8 cellular contexts compared by ENCODE assay signal in the genomic region with DNA sequence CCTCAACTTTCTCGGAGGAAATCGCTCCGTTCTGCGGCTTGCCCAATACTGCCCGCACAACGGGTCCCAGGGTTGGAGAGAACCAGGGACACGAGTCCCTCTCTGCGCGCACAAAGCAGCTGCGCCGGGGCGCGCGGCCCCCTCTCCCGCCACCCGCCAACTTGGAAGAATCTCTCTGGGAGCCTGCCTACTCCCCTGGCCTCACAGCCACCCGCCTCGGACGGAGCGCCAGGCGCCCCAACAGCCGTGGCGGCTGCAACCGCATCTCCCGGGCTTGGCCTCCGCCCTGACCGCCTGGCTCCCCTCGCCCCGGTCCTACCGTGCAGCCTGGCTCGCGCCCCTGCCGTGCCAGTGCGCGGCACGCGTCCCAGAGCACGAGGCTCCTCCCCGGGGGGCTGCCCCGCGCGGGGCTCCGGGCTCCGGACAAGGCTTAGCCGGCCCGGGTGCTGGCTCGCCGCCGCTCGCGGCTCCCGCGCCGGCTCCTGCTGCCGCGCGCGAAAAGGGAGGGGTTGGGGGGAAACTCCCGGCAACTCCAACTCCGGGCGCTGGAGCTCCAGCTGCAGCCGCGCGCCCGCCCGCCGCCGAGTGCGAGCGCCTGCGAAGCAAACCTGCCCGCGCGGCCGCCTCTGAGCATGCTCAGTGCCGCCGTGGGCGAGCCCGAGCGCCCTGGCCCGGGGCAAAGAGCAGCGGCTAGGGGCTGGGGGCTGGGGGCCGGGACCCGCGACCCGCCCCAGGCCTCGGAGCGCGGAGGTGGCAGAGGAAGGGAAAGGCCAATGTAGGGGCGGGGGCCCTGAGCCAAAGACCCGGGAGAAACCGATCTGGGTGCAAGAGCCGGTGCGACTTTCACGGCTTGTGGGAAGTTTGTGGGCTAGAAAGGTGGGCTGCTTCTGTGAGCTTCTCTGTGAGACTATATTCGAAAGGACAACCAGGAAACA. TPM values are rescaled to one million over a fixed set of nuclear protein-coding genes. Genes with fewer than 3 reads are reported as not detected.
A peak's percentile ranks its signal among the peaks of the same experiment; 100 is the strongest.
DNase-seq lines count a peak whose midpoint lies in the region; ATAC-seq, FAIRE-seq and TF ChIP-seq lines count a peak whose summit lies in the region.

STXBP6 (minus strand) TSS at position 589 of the 935 bp plus-strand sequence. CDS start 75,329 bp downstream, outside the sequence.

- FAIRE-seq in H54 (lab: Jason Lieb, UNC) = no peak

- TF ChIP-seq POLR2A in H54 (IDR thresholded peaks at IDR 0.05; ENCODE audit: low read depth, low read length) = no peak

- H3K4me3 ChIP-seq in A673 (ENCODE audit: low read depth, low read length, poor library complexity, severe bottlenecking) (peak within 1 kb of the TSS; percentile 49), GM12864 (ENCODE audit: low read depth, low read length) (peak within 1 kb of the TSS; percentile 38), epithelial cell of esophagus (ENCODE audit: low read length) (peak within 1 kb of the TSS; percentile 24)

- H3K27ac ChIP-seq in A673 (ENCODE audit: low read depth, low read length, poor library complexity, severe bottlenecking) = no peak within 1 kb of the TSS
- H3K27ac ChIP-seq in substantia nigra (ENCODE audit: low read depth, low read length, poor library complexity, severe bottlenecking) = peak within 1 kb of the TSS; percentile 90

- H3K36me3 ChIP-seq in A673 (ENCODE audit: insufficient read depth, low read length, poor library complexity, severe bottlenecking) = no peaks in the 10 kb centered on the region

- no peaks in the 10 kb centered on the region for H3K4me1 ChIP-seq in A673 (ENCODE audit: insufficient read depth, low read length, poor library complexity, severe bottlenecking)

- POLR2A ChIA-PET in A673 (lab: Charles Lee; ENCODE audit: low non-redundant PET) = interaction anchor here (0.6 kb wide), 1 partner anchor 21 kb away, joined by 3 read pairs; no protein-coding TSS in a partner anchor

- H3K27ac Mint-ChIP-seq in T-helper 17 cell = no peak within 1 kb of the TSS

- CTCF ChIA-PET in A673 (lab: Charles Lee) = no interaction called here

- intact Hi-C loops in A673 (cut with micrococcal nuclease; ENCODE audit: unreplicated experiment) = loop anchor here (5.0 kb wide), 1 partner anchor 352 kb away; no protein-coding TSS in a partner anchor

- no peak for TF ChIP-seq CTCF in A673 (conservative IDR thresholded peaks at IDR 0.05; ENCODE audit: low read depth, low read length)
- TF ChIP-seq CTCF in GM12864 (IDR thresholded peaks at IDR 0.05; ENCODE audit: low read depth, low read length, missing control alignments) = no peak
- TF ChIP-seq CTCF in epithelial cell of esophagus (IDR thresholded peaks at IDR 0.05; ENCODE audit: insufficient read depth, low read depth, low read length, missing control alignments) = no peak

- peaks cover 77% of the 10 kb centered on the region for H3K27me3 ChIP-seq in A673 (replicated peaks; ENCODE audit: insufficient read depth, low read depth, low read length, poor library complexity)

- H3K27me3 Mint-ChIP-seq in T-helper 17 cell = peaks cover 80% of the 10 kb centered on the region

- H3K36me3 Mint-ChIP-seq in T-helper 17 cell (ENCODE audit: low read depth) = peaks cover 2% of the 10 kb centered on the region

- BruUV-seq in A673 (replicated peaks; lab: Mats Ljungman, UMichigan) = no TSS peak

- ATAC-seq in T-helper 17 cell = no peak

- H3K4me1 Mint-ChIP-seq in T-helper 17 cell = peaks cover 7% of the 10 kb centered on the region

- no peaks in the 10 kb centered on the region for H3K9me3 ChIP-seq in A673 (ENCODE audit: low read depth, low read length, poor library complexity, severe bottlenecking)
- H3K9me3 ChIP-seq in T-helper 17 cell (ENCODE audit: control insufficient read depth, low read length, poor library complexity, severe bottlenecking) = no peaks in the 10 kb centered on the region

- H3K4me3 Mint-ChIP-seq in T-helper 17 cell = peak within 1 kb of the TSS; percentile 72

- DNase-seq in A673 (ENCODE audit: low spot score) = peak; percentile 72
- DNase-seq in GM12864 (ENCODE audit: low read depth) = no peak
- DNase-seq in HuH-7 (ENCODE audit: low spot score) = peak; percentile 64
- no peak for DNase-seq in T-helper 17 cell
- DNase-seq in epithelial cell of esophagus (ENCODE audit: low read depth) = peak; percentile 35
- DNase-seq in medulla oblongata (ENCODE audit: extremely low spot score) = peak; percentile 84
- peak in 48 of 49 donors; percentile 24 to 92 (median 72) for DNase-seq in substantia nigra (lab: John Stamatoyannopoulos, UW)
- DNase-seq in H54 (ENCODE audit: insufficient read length, low spot score) = no peak

RNA-seq across cellular contexts. Expression of gene STXBP6, which starts in this region (rescaled TPM):
- total RNA-seq in A673 (2021) (5.3 and 6.2 TPM in 2 replicates), T-helper 17 cell (not detected)

Comparison
In these comparisons a context has a peak if more than half of its experiments do, and no peak if none do; other contexts are left out.
1. DNase-seq: peak in A673 (single experiment), HuH-7 (single experiment), epithelial cell of esophagus (single experiment), medulla oblongata (single experiment) and substantia nigra (48 of 49); none in GM12864 (single experiment), T-helper 17 cell (0 of 3) and H54 (single experiment).
2. Peak in every context shown above with its lines, with median percentiles within 50 percentile points of each other: H3K4me3 ChIP-seq.